Comparison of ENCODE assay signal across 31 cellular contexts in the genomic region with DNA sequence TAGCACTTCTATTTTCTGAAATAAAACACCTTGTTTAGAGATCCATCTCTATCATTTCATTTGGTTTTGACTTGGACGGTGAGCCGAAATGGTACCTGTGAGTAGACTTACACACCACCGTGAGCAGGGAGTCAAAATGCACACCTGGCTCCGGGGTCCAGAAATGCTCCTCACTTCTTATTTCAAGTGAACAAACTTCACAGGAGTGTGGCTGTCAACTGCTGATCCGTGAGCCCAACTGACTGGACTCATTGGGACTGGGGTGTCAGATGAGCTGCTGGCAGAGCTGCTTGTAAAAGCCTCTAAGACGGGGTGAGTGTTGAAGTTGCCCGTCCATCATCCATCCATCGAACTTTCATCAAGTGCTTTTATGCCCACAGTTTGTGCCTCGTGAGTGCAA.
"Had no signal": no experiment of that assay in that cellular context is flagged by ENCODE, and none has a peak within 500 bp of the region (broad histone marks: within the 10 kb centered on the region; RNA-seq: fewer than 3 reads in every experiment).

No MANE protein-coding gene starts in this region.

- H3K4me1 ChIP-seq: adrenal gland, body of pancreas had no signal

- ATAC-seq: activated CD4-positive, CD25-positive, alpha-beta regulatory T cell treated with anti-CD3 and anti-CD28 coated beads, Interleukin-2, amount 50 U/mL, for 24 hours; activated CD8-positive, alpha-beta memory T cell treated with anti-CD3 and anti-CD28 coated beads, Interleukin-2, amount 10 ng/mL, durations not matched to agents 7 days and 5 days; activated CD8-positive, alpha-beta T cell treated with anti-CD3 and anti-CD28 coated beads, Interleukin-2, amount 10 ng/mL, durations not matched to agents 7 days and 5 days; activated naive CD8-positive, alpha-beta T cell treated with anti-CD3 and anti-CD28 coated beads, Interleukin-2, amount 50 U/mL, for 24 hours; body of pancreas; esophagus mucosa; T-helper 17 cell had no signal

- H3K27ac ChIP-seq: adrenal gland, body of pancreas, WERI-Rb-1 had no signal

- DNase-seq: activated B cell treated with CpG ODN at 0.5 μM for 24 hours; activated CD4-positive, alpha-beta T cell treated with anti-CD3 and anti-CD28 coated beads for 48 hours; activated CD4-positive, alpha-beta T cell treated with anti-CD3 and anti-CD28 coated beads, Interleukin-2, amount 50 U/mL, for 1 hour; activated CD4-positive, alpha-beta T cell treated with anti-CD3 and anti-CD28 coated beads, Interleukin-2, amount 50 U/mL, for 48 hours; activated CD8-positive, alpha-beta memory T cell treated with anti-CD3 and anti-CD28 coated beads, Interleukin-2, amount 10 ng/mL, durations not matched to agents 7 days and 5 days; activated CD8-positive, alpha-beta memory T cell treated with anti-CD3 and anti-CD28 coated beads, Interleukin-2, amount 50 U/mL, for 4 hours; activated CD8-positive, alpha-beta T cell treated with anti-CD3 and anti-CD28 coated beads, Interleukin-2, amount 10 ng/mL, durations not matched to agents 7 days and 5 days; activated effector memory CD4-positive, alpha-beta T cell treated with anti-CD3 and anti-CD28 coated beads, Interleukin-2, amount 50 U/mL, for 16 hours; activated naive CD4-positive, alpha-beta T cell treated with anti-CD3 and anti-CD28 coated beads for 36 hours; activated naive CD8-positive, alpha-beta T cell treated with anti-CD3 and anti-CD28 coated beads for 36 hours; activated naive CD8-positive, alpha-beta T cell treated with anti-CD3 and anti-CD28 coated beads, Interleukin-2, amount 50 U/mL, for 24 hours; activated T-cell treated with anti-CD3 and anti-CD28 coated beads, Interleukin-2, amount 50 U/mL, for 1 hour; activated T-cell treated with anti-CD3 and anti-CD28 coated beads, Interleukin-2, amount 50 U/mL, for 48 hours; adrenal gland; amygdala; aorta; body of pancreas; caudate nucleus; effector memory CD4-positive, alpha-beta T cell; endodermal cell; foreskin fibroblast; T-helper 1 cell; T-helper 17 cell; T1000; WERI-Rb-1 had no signal

- H3K4me3 Mint-ChIP-seq: activated B cell treated with CpG ODN at 0.5 μM for 24 hours; activated CD8-positive, alpha-beta memory T cell treated with anti-CD3 and anti-CD28 coated beads, Interleukin-2, amount 10 ng/mL, durations not matched to agents 7 days and 5 days; activated CD8-positive, alpha-beta T cell treated with anti-CD3 and anti-CD28 coated beads, Interleukin-2, amount 10 ng/mL, durations not matched to agents 7 days and 5 days; activated naive CD4-positive, alpha-beta T cell treated with anti-CD3 and anti-CD28 coated beads for 36 hours; activated naive CD4-positive, alpha-beta T cell treated with anti-CD3 and anti-CD28 coated beads, Interleukin-2, amount 50 U/mL, for 24 hours; activated naive CD8-positive, alpha-beta T cell treated with anti-CD3 and anti-CD28 coated beads for 36 hours; activated naive CD8-positive, alpha-beta T cell treated with anti-CD3 and anti-CD28 coated beads, Interleukin-2, amount 50 U/mL, for 24 hours; activated T-helper 1 cell treated with anti-CD3 and anti-CD28 coated beads, Interleukin-12 subunit alpha, Interleukin-12 subunit beta, Interleukin-2, Interleukin-4 antibody, amounts not matched to agents 30 ng/mL and 10 ng/mL and 1 ng/mL, durations not matched to agents 14 hours and 24 hours and 36 hours; endodermal cell; T-helper 17 cell; T-helper 2 cell treated with Interferon-gamma antibody and Interleukin-4, amounts not matched to agents 5 μg/mL and 100 μg/mL, for 36 hours had no signal

- H3K9me3 ChIP-seq: adrenal gland, body of pancreas had no signal

- H3K27ac Mint-ChIP-seq: activated B cell treated with CpG ODN at 0.5 μM for 24 hours; activated CD8-positive, alpha-beta memory T cell treated with anti-CD3 and anti-CD28 coated beads, Interleukin-2, amount 10 ng/mL, durations not matched to agents 7 days and 5 days; activated CD8-positive, alpha-beta T cell treated with anti-CD3 and anti-CD28 coated beads, Interleukin-2, amount 10 ng/mL, durations not matched to agents 7 days and 5 days; activated naive CD4-positive, alpha-beta T cell treated with anti-CD3 and anti-CD28 coated beads for 36 hours; activated naive CD4-positive, alpha-beta T cell treated with anti-CD3 and anti-CD28 coated beads, Interleukin-2, amount 50 U/mL, for 24 hours; activated naive CD8-positive, alpha-beta T cell treated with anti-CD3 and anti-CD28 coated beads for 36 hours; activated naive CD8-positive, alpha-beta T cell treated with anti-CD3 and anti-CD28 coated beads, Interleukin-2, amount 50 U/mL, for 24 hours; activated T-helper 1 cell treated with anti-CD3 and anti-CD28 coated beads, Interleukin-12 subunit alpha, Interleukin-12 subunit beta, Interleukin-2, Interleukin-4 antibody, amounts not matched to agents 30 ng/mL and 10 ng/mL and 1 ng/mL, durations not matched to agents 14 hours and 24 hours and 36 hours; activated T-helper 2 cell treated with anti-CD3 and anti-CD28 coated beads, Interferon-gamma antibody, Interleukin-2, Interleukin-4, amounts not matched to agents 10 μg/mL and 5 μg/mL and 100 μg/mL, durations not matched to agents 14 hours and 24 hours and 36 hours; endodermal cell; T-helper 17 cell; T-helper 2 cell treated with Interferon-gamma antibody and Interleukin-4, amounts not matched to agents 5 μg/mL and 100 μg/mL, for 36 hours had no signal

- H3K4me3 ChIP-seq: adrenal gland, body of pancreas had no signal

- H3K36me3 ChIP-seq: adrenal gland, WERI-Rb-1 had no signal

- H3K27me3 Mint-ChIP-seq: activated B cell treated with CpG ODN at 0.5 μM for 24 hours; activated CD8-positive, alpha-beta memory T cell treated with anti-CD3 and anti-CD28 coated beads, Interleukin-2, amount 10 ng/mL, durations not matched to agents 7 days and 5 days; activated naive CD8-positive, alpha-beta T cell treated with anti-CD3 and anti-CD28 coated beads, Interleukin-2, amount 50 U/mL, for 24 hours; T-helper 17 cell had no signal

- H3K36me3 Mint-ChIP-seq: activated CD8-positive, alpha-beta memory T cell treated with anti-CD3 and anti-CD28 coated beads, Interleukin-2, amount 10 ng/mL, durations not matched to agents 7 days and 5 days; activated naive CD4-positive, alpha-beta T cell treated with anti-CD3 and anti-CD28 coated beads, Interleukin-2, amount 50 U/mL, for 24 hours; activated naive CD8-positive, alpha-beta T cell treated with anti-CD3 and anti-CD28 coated beads for 36 hours had no signal

- H3K27me3 ChIP-seq: adrenal gland, body of pancreas had no signal

- H3K9me3 Mint-ChIP-seq: activated B cell treated with CpG ODN at 0.5 μM for 24 hours; activated naive CD4-positive, alpha-beta T cell treated with anti-CD3 and anti-CD28 coated beads for 36 hours; activated naive CD4-positive, alpha-beta T cell treated with anti-CD3 and anti-CD28 coated beads, Interleukin-2, amount 50 U/mL, for 24 hours; activated naive CD8-positive, alpha-beta T cell treated with anti-CD3 and anti-CD28 coated beads for 36 hours; activated naive CD8-positive, alpha-beta T cell treated with anti-CD3 and anti-CD28 coated beads, Interleukin-2, amount 50 U/mL, for 24 hours; activated T-helper 1 cell treated with anti-CD3 and anti-CD28 coated beads, Interleukin-12 subunit alpha, Interleukin-12 subunit beta, Interleukin-2, Interleukin-4 antibody, amounts not matched to agents 30 ng/mL and 10 ng/mL and 1 ng/mL, durations not matched to agents 14 hours and 24 hours and 36 hours; activated T-helper 2 cell treated with anti-CD3 and anti-CD28 coated beads, Interferon-gamma antibody, Interleukin-2, Interleukin-4, amounts not matched to agents 10 μg/mL and 5 μg/mL and 100 μg/mL, durations not matched to agents 14 hours and 24 hours and 36 hours; endodermal cell; T-helper 2 cell treated with Interferon-gamma antibody and Interleukin-4, amounts not matched to agents 5 μg/mL and 100 μg/mL, for 36 hours had no signal

- H3K4me1 Mint-ChIP-seq: activated B cell treated with CpG ODN at 0.5 μM for 24 hours; activated CD8-positive, alpha-beta memory T cell treated with anti-CD3 and anti-CD28 coated beads, Interleukin-2, amount 10 ng/mL, durations not matched to agents 7 days and 5 days; activated naive CD4-positive, alpha-beta T cell treated with anti-CD3 and anti-CD28 coated beads, Interleukin-2, amount 50 U/mL, for 24 hours; activated naive CD8-positive, alpha-beta T cell treated with anti-CD3 and anti-CD28 coated beads for 36 hours; activated naive CD8-positive, alpha-beta T cell treated with anti-CD3 and anti-CD28 coated beads, Interleukin-2, amount 50 U/mL, for 24 hours; endodermal cell; T-helper 17 cell had no signal
